ENCODE assay signal across 8 cellular contexts in genomic region chr3:197959500-197959890, GRCh38. TPM values are rescaled to one million over a fixed set of nuclear protein-coding genes. Genes with fewer than 3 reads are reported as not detected.
DNase-seq lines count a peak whose midpoint lies in the region; ATAC-seq and TF ChIP-seq lines count a peak whose summit lies in the region.

No MANE protein-coding gene starts in this region.

- peaks cover 0 to 26% of the 10 kb centered on the region in 2 donors for H3K36me3 ChIP-seq in adrenal gland (replicated peaks in 1 of 2)
- H3K36me3 ChIP-seq in left lung: peaks cover 0 to 25% of the 10 kb centered on the region in 2 donors
- peaks cover 23% of the 10 kb centered on the region for H3K36me3 ChIP-seq in thymus (ENCODE audit: control insufficient read depth, insufficient read depth)

- CTCF ChIA-PET in activated CD4-positive, alpha-beta T cell treated with anti-CD3 and anti-CD28 coated beads, Interleukin-2, amount 10 ng/mL, durations not matched to agents 7 days and 5 days (lab: Charles Lee): interaction anchor here (2.0 kb wide), 1 partner anchor 37 kb away, joined by 6 read pairs; no protein-coding TSS in a partner anchor

- peak overlapping the region; percentile 87 for H3K4me3 Mint-ChIP-seq in activated CD4-positive, alpha-beta T cell treated with anti-CD3 and anti-CD28 coated beads, Interleukin-2, amount 10 ng/mL, durations not matched to agents 7 days and 5 days

- H3K27me3 Mint-ChIP-seq in activated CD4-positive, alpha-beta T cell treated with anti-CD3 and anti-CD28 coated beads, Interleukin-2, amount 10 ng/mL, durations not matched to agents 7 days and 5 days: no peaks in the 10 kb centered on the region

- peaks cover 59% of the 10 kb centered on the region for H3K4me1 Mint-ChIP-seq in activated CD4-positive, alpha-beta T cell treated with anti-CD3 and anti-CD28 coated beads, Interleukin-2, amount 10 ng/mL, durations not matched to agents 7 days and 5 days

- H3K36me3 Mint-ChIP-seq in activated CD4-positive, alpha-beta T cell treated with anti-CD3 and anti-CD28 coated beads, Interleukin-2, amount 10 ng/mL, durations not matched to agents 7 days and 5 days (ENCODE audit: low read depth): peaks cover 36% of the 10 kb centered on the region

- POLR2A ChIA-PET in activated CD4-positive, alpha-beta T cell treated with anti-CD3 and anti-CD28 coated beads, Interleukin-2, amount 10 ng/mL, durations not matched to agents 7 days and 5 days (lab: Charles Lee): no interaction called here

- TF ChIP-seq CTCF in adrenal gland (IDR thresholded peaks at IDR 0.05) (no peak), left lung (IDR thresholded peaks at IDR 0.05) (no peak)

- H3K4me3 ChIP-seq in adrenal gland (peak overlapping the region in 1 of 4 donors; percentile 90), left lung (peak overlapping the region; percentile 84 to 90), thymus (ENCODE audit: low read length) (peak overlapping the region; percentile 61)

- H3K27me3 ChIP-seq in adrenal gland (no peaks in the 10 kb centered on the region), left lung (no peaks in the 10 kb centered on the region), thymus (ENCODE audit: control insufficient read depth, insufficient read depth) (no peaks in the 10 kb centered on the region)

- H3K27ac Mint-ChIP-seq in activated CD4-positive, alpha-beta T cell treated with anti-CD3 and anti-CD28 coated beads, Interleukin-2, amount 10 ng/mL, durations not matched to agents 7 days and 5 days: peak overlapping the region; percentile 89

- TF ChIP-seq POLR2A in adrenal gland (IDR thresholded peaks at IDR 0.05): no peak

- no peaks in the 10 kb centered on the region for H3K9me3 ChIP-seq in adrenal gland (replicated peaks in 1 of 3)
- no peaks in the 10 kb centered on the region for H3K9me3 ChIP-seq in left lung
- no peaks in the 10 kb centered on the region for H3K9me3 ChIP-seq in thymus (ENCODE audit: control insufficient read depth)

- peak overlapping the region; percentile 26 to 92 (median 71) for H3K27ac ChIP-seq in adrenal gland
- peak overlapping the region; percentile 84 to 86 for H3K27ac ChIP-seq in left lung
- peak overlapping the region; percentile 62 for H3K27ac ChIP-seq in thymus (ENCODE audit: low read depth)

- DNase-seq in activated CD4-positive, alpha-beta T cell treated with anti-CD3 and anti-CD28 coated beads, Interleukin-2, amount 10 ng/mL, durations not matched to agents 7 days and 5 days: no peak
- DNase-seq in activated CD4-positive, alpha-beta T cell treated with anti-CD3 and anti-CD28 coated beads for 4 hours: no peak
- DNase-seq in adrenal gland (no peak), left lung (no peak), activated gamma-delta T cell treated with Interleukin-2 at 50 U/mL for 16 hours (no peak)
- DNase-seq in stimulated activated CD4-positive, alpha-beta T cell treated with anti-CD3 and anti-CD28 coated beads, Interleukin-4, amount 100 ng/mL, for 1 hour: no peak

- ATAC-seq in left lung: no peak
- ATAC-seq in GM19397 (IDR thresholded peaks at IDR 0.05; ENCODE audit: unreplicated experiment): no peak

- intact Hi-C loops in adrenal gland (cut with DNase I): no loop called here
- intact Hi-C loops in left lung (cut with DNase I): no loop called here

- WGBS in adrenal gland, 4 donors: 51 to 56% (median 54%) methylated on average over 6 of the region's 6 CpGs
- WGBS in thymus: 71% methylated on average over 6 of the region's 6 CpGs

- H3K9me3 Mint-ChIP-seq in activated CD4-positive, alpha-beta T cell treated with anti-CD3 and anti-CD28 coated beads, Interleukin-2, amount 10 ng/mL, durations not matched to agents 7 days and 5 days: no peaks in the 10 kb centered on the region

- H3K4me1 ChIP-seq in adrenal gland (replicated peaks in 1 of 2) (peaks cover 11 to 34% of the 10 kb centered on the region in 2 donors), left lung (peaks cover 24 to 54% of the 10 kb centered on the region in 2 donors), thymus (ENCODE audit: control insufficient read depth, insufficient read depth, low read length) (peaks cover 9% of the 10 kb centered on the region)

RNA-seq across cellular contexts. Expression of gene LMLN, which starts 0.5 kb away (rescaled TPM):
- total RNA-seq in activated CD4-positive, alpha-beta T cell treated with anti-CD3 and anti-CD28 coated beads, Interleukin-2, amount 10 ng/mL, durations not matched to agents 7 days and 5 days: 1 to 10 TPM; 2.7 to 3.1 TPM
- total RNA-seq in adrenal gland: 10 to 100 TPM in 2 of 8 donors, 1 to 10 TPM in 6; 3.0 to 11.2 (median 7.2) TPM
- polyA plus RNA-seq in adrenal gland: 1 to 10 TPM; 3.3 to 6.7 (median 3.6) TPM
- total RNA-seq in left lung: 10 to 100 TPM in 1 of 2 donors, 1 to 10 TPM in 1; 9.7 to 10.3 TPM
- 2.2 TPM for polyA plus RNA-seq in thymus

RNA-seq across cellular contexts. Expression of gene RPL35A, which starts 9.5 kb away (rescaled TPM):
- total RNA-seq in activated CD4-positive, alpha-beta T cell treated with anti-CD3 and anti-CD28 coated beads, Interleukin-2, amount 10 ng/mL, durations not matched to agents 7 days and 5 days: 100 to 1,000 TPM; 926 to 993 TPM
- total RNA-seq in adrenal gland (1,000 to 10,000 TPM in 4 of 8 donors, 100 to 1,000 TPM in 4; 564 to 1,096 (median 942) TPM), left lung (100 to 1,000 TPM; 684 to 736 TPM)
- polyA plus RNA-seq in adrenal gland (1,000 to 10,000 TPM in 2 of 3 donors, 100 to 1,000 TPM in 1; 944 to 1,561 (median 1,277) TPM), thymus (3,064 TPM)
